Comparison of ENCODE assay signal across 8 cellular contexts in genomic region chr11:64776875-64777274, GRCh38. TPM values are rescaled to one million over a fixed set of nuclear protein-coding genes. Genes with fewer than 3 reads are reported as not detected.
DNase-seq lines count a peak whose midpoint lies in the region; ATAC-seq and TF ChIP-seq lines count a peak whose summit lies in the region.

No MANE protein-coding gene starts in this region.

- H3K4me1 Mint-ChIP-seq in T-cell: peaks cover 77 to 81% (median 77%) of the 10 kb centered on the region in 3 donors

- H3K27me3 ChIP-seq in sigmoid colon: no peaks in the 10 kb centered on the region

- TF ChIP-seq EP300 in sigmoid colon (IDR thresholded peaks at IDR 0.05): no peak

- POLR2A ChIA-PET in T-cell (lab: Charles Lee): interaction anchor here (0.6 to 2.1 kb wide), 7 partner anchors 9 to 29 kb away, joined by 3 to 11 read pairs (median 4); partner anchors contain the start of gene PYGM (in 1 of the 2)

- peak overlapping the region; percentile 92 to 93 for H3K27ac Mint-ChIP-seq in T-cell

- CTCF ChIA-PET in T-cell (lab: Charles Lee): interaction anchor here (0.6 to 1.4 kb wide), 4 partner anchors 11 to 1094 kb away, joined by 3 to 6 read pairs (median 4); no protein-coding TSS in a partner anchor

- peaks cover 30 to 47% (median 39%) of the 10 kb centered on the region in 4 donors for H3K36me3 ChIP-seq in sigmoid colon

- intact Hi-C loops in sigmoid colon (cut with DNase I): no loop called here

- H3K4me3 ChIP-seq in GM12875 (ENCODE audit: low read depth, low read length): peak overlapping the region; percentile 99
- H3K4me3 ChIP-seq in foreskin fibroblast (ENCODE audit: low read depth in 1 of 2, low read length in 2 of 2): peak overlapping the region; percentile 74 to 83
- peak overlapping the region; percentile 96 to 99 (median 98) for H3K4me3 ChIP-seq in sigmoid colon

- no peaks in the 10 kb centered on the region for H3K9me3 Mint-ChIP-seq in T-cell

- no peak for ATAC-seq in T-cell (replicated peaks in 1 of 4)
- no peak for ATAC-seq in HG03469 (IDR thresholded peaks at IDR 0.05; ENCODE audit: unreplicated experiment)
- ATAC-seq in GM19351 (IDR thresholded peaks at IDR 0.05; ENCODE audit: unreplicated experiment): no peak
- ATAC-seq in HG03432 (IDR thresholded peaks at IDR 0.05; ENCODE audit: unreplicated experiment): no peak

- no peak for DNase-seq in T-cell
- DNase-seq in foreskin fibroblast: no peak
- peak; percentile 55 for DNase-seq in sigmoid colon
- no peak for DNase-seq in hepatic stellate cell (ENCODE audit: low spot score)

- H3K9me3 ChIP-seq in sigmoid colon: no peaks in the 10 kb centered on the region

- peaks cover 0 to 60% (median 50%) of the 10 kb centered on the region in 4 donors for H3K4me1 ChIP-seq in sigmoid colon

- H3K36me3 Mint-ChIP-seq in T-cell: peaks cover 54% of the 10 kb centered on the region

- no peaks in the 10 kb centered on the region for H3K27me3 Mint-ChIP-seq in T-cell

- H3K27ac ChIP-seq in sigmoid colon: peak overlapping the region; percentile 99 to 100 (median 100)

- no peak for TF ChIP-seq POLR2A in sigmoid colon (IDR thresholded peaks at IDR 0.05)

- 10 to 15% methylated on average over 3 of the region's 3 CpGs for WGBS in sigmoid colon, 2 donors

- H3K4me3 Mint-ChIP-seq in T-cell: peak overlapping the region; percentile 85 to 93 (median 91)

- TF ChIP-seq CTCF in GM12875 (IDR thresholded peaks at IDR 0.05; ENCODE audit: borderline replicate concordance, insufficient read depth, low read depth, low read length) (no peak), foreskin fibroblast (IDR thresholded peaks at IDR 0.05; ENCODE audit: low read depth, low read length) (no peak), sigmoid colon (IDR thresholded peaks at IDR 0.05) (no peak)

RNA-seq across cellular contexts. Expression of gene SF1, which starts 1.5 kb away (rescaled TPM):
- 1,000 to 10,000 TPM in 2 of 5 donors, 100 to 1,000 TPM in 3; 670 to 1,510 (median 732) TPM for total RNA-seq in T-cell
- 100 to 1,000 TPM; 185 to 381 (median 294) TPM for total RNA-seq in sigmoid colon
- 100 to 1,000 TPM in 1 of 3 donors, 10 to 100 TPM in 2; 36.5 to 126 (median 43.2) TPM for polyA plus RNA-seq in sigmoid colon

RNA-seq across cellular contexts. Expression of gene PYGM, which starts 17.1 kb away (rescaled TPM):
- total RNA-seq in T-cell (10 to 100 TPM in 1 of 5 donors, 1 to 10 TPM in 4; 7.4 to 34.7 (median 8.5) TPM), sigmoid colon (10 to 100 TPM; 10.5 to 42.1 (median 27.1) TPM)
- polyA plus RNA-seq in sigmoid colon: 1 to 10 TPM in 2 of 3 donors, under 1 TPM in 1; 0.23 to 2.1 (median 1.8) TPM

RNA-seq across cellular contexts. Expression of gene MAP4K2, which starts 26.1 kb away (rescaled TPM):
- 100 to 1,000 TPM in 3 of 5 donors, 10 to 100 TPM in 2; 80.9 to 131 (median 102) TPM for total RNA-seq in T-cell
- 10 to 100 TPM; 11.5 to 23.5 (median 16.6) TPM for total RNA-seq in sigmoid colon
- polyA plus RNA-seq in sigmoid colon: 10 to 100 TPM in 2 of 3 donors, 1 to 10 TPM in 1; 9.0 to 19.8 (median 11.1) TPM

RNA-seq across cellular contexts. Expression of gene RASGRP2, which starts 32.9 kb away (rescaled TPM):
- total RNA-seq in T-cell (100 to 1,000 TPM; 574 to 767 (median 656) TPM), sigmoid colon (10 to 100 TPM; 26.7 to 77.0 (median 27.8) TPM)
- polyA plus RNA-seq in sigmoid colon: 100 to 1,000 TPM in 1 of 3 donors, 1 to 10 TPM in 2; 2.1 to 101 (median 4.8) TPM

RNA-seq across cellular contexts. Expression of gene MEN1, which starts 33.5 kb away (rescaled TPM):
- 10 to 100 TPM; 31.7 to 62.0 (median 49.6) TPM for total RNA-seq in T-cell
- 10 to 100 TPM in 1 of 4 donors, 1 to 10 TPM in 3; 6.8 to 12.7 (median 8.8) TPM for total RNA-seq in sigmoid colon
- 10 to 100 TPM in 2 of 3 donors, 1 to 10 TPM in 1; 9.0 to 26.1 (median 10.9) TPM for polyA plus RNA-seq in sigmoid colon
